In the genomic region with DNA sequence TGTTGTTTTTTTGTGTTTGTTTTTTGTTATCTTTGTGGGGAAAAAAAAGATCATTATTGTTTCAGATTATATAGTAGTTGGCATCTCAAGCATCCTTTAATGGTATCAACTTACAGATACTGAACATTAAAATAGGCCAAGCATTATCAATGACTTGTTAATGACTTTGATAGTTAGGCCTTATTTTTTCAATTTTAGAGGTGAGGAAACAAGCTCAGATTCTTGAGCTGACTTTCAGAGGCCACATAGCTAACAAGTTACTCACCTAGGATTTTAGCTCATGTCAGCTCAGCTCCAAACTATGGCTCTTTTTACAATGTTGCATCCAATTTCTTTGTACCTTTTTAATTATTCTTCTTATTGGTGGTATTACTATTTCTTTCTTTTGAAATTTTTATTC, we compare ENCODE assay signal across 11 cellular contexts. TPM values are rescaled to one million over a fixed set of nuclear protein-coding genes. Genes with fewer than 3 reads are reported as not detected.
DNase-seq lines count a peak whose midpoint lies in the region; ATAC-seq, FAIRE-seq and TF ChIP-seq lines count a peak whose summit lies in the region.
"Had no signal": no experiment of that assay in that cellular context is flagged by ENCODE, and none has a peak within 500 bp of the region (broad histone marks: within the 10 kb centered on the region; RNA-seq: fewer than 3 reads in every experiment).

No MANE protein-coding gene starts in this region.

- H4K20me1 ChIP-seq in GM23338 (replicated peaks; ENCODE audit: insufficient read depth) (no peaks in the 10 kb centered on the region), hepatocyte (ENCODE audit: insufficient read depth, poor library complexity, severe bottlenecking) (no peaks in the 10 kb centered on the region)

- H3K27me3 ChIP-seq in GM23338 (ENCODE audit: insufficient read depth) (no peaks in the 10 kb centered on the region), hepatocyte (no peaks in the 10 kb centered on the region)

- CTCF ChIA-PET in A549 (lab: Yijun Ruan, JAX): no interaction called here
- CTCF ChIA-PET in activated CD8-positive, alpha-beta T cell treated with anti-CD3 and anti-CD28 coated beads for 36 hours (lab: Charles Lee): interaction anchor here (0.7 to 4.7 kb wide), 7 partner anchors 16 to 145 kb away, joined by 3 to 31 read pairs (median 5); partner anchors contain the start of gene COPS4

- TF ChIP-seq EP300 in A549 (IDR thresholded peaks at IDR 0.05): no peak

- ATAC-seq in A549 (no peak), GM23338 (no peak), GM19463 (IDR thresholded peaks at IDR 0.05; ENCODE audit: unreplicated experiment) (no peak), GM21529 (IDR thresholded peaks at IDR 0.05; ENCODE audit: unreplicated experiment) (no peak)
- ATAC-seq in activated CD8-positive, alpha-beta T cell treated with anti-CD3 and anti-CD28 coated beads for 36 hours: no peak

- FAIRE-seq in A549 (lab: Jason Lieb, UNC): no peak

- H3K4me1 ChIP-seq in A549 (peaks cover 21% of the 10 kb centered on the region), GM23338 (ENCODE audit: insufficient read depth) (peaks cover 20% of the 10 kb centered on the region), hepatocyte (ENCODE audit: insufficient read depth) (peaks cover 4% of the 10 kb centered on the region)

- no peak for TF ChIP-seq CTCF in A549 (IDR thresholded peaks at IDR 0.05)
- no peak for TF ChIP-seq CTCF in GM23338 (conservative IDR thresholded peaks at IDR 0.05; ENCODE audit: low read depth in 2 of 2)
- TF ChIP-seq CTCF in activated CD8-positive, alpha-beta T cell treated with anti-CD3 and anti-CD28 coated beads for 36 hours (IDR thresholded peaks at IDR 0.05): no peak
- TF ChIP-seq CTCF in hepatocyte (IDR thresholded peaks at IDR 0.05; ENCODE audit: poor library complexity): no peak

- H3K4me3 ChIP-seq in A549 (no peak overlapping the region), GM23338 (no peak overlapping the region), hepatocyte (no peak overlapping the region)
- H3K4me3 ChIP-seq: lung had no signal

- peaks cover 21% of the 10 kb centered on the region for H3K4me1 Mint-ChIP-seq in GM23338
- peaks cover 37% of the 10 kb centered on the region for H3K4me1 Mint-ChIP-seq in activated CD8-positive, alpha-beta T cell treated with anti-CD3 and anti-CD28 coated beads for 36 hours (ENCODE audit: low read depth)

- TF ChIP-seq RAD21 in A549 (conservative IDR thresholded peaks at IDR 0.05 in 1 of 2, IDR thresholded peaks at IDR 0.05 in 1 of 2): no peak

- no peak overlapping the region for H3K4me3 Mint-ChIP-seq in GM23338
- H3K4me3 Mint-ChIP-seq in activated CD8-positive, alpha-beta T cell treated with anti-CD3 and anti-CD28 coated beads for 36 hours: peak overlapping the region; percentile 84

- H3K9me2 ChIP-seq in GM23338 (ENCODE audit: insufficient read depth): no peaks in the 10 kb centered on the region
- no peaks in the 10 kb centered on the region for H3K9me2 ChIP-seq in hepatocyte (replicated peaks; ENCODE audit: insufficient read depth)

- H3K27me3 Mint-ChIP-seq in GM23338 (ENCODE audit: insufficient read depth, low read depth, poor library complexity): peaks cover 4% of the 10 kb centered on the region
- no peaks in the 10 kb centered on the region for H3K27me3 Mint-ChIP-seq in activated CD8-positive, alpha-beta T cell treated with anti-CD3 and anti-CD28 coated beads for 36 hours

- H3K27ac ChIP-seq in A549 (no peak overlapping the region), GM23338 (ENCODE audit: low read depth) (no peak overlapping the region), hepatocyte (peak overlapping the region; percentile 64)

- no peaks in the 10 kb centered on the region for H3K9me3 Mint-ChIP-seq in GM23338
- H3K9me3 Mint-ChIP-seq in activated CD8-positive, alpha-beta T cell treated with anti-CD3 and anti-CD28 coated beads for 36 hours: no peaks in the 10 kb centered on the region

- no peak overlapping the region for H3K27ac Mint-ChIP-seq in GM23338
- H3K27ac Mint-ChIP-seq in activated CD8-positive, alpha-beta T cell treated with anti-CD3 and anti-CD28 coated beads for 36 hours: peak overlapping the region; percentile 95

- no peak overlapping the region for H2AFZ ChIP-seq in GM23338
- no peak overlapping the region for H2AFZ ChIP-seq in hepatocyte

- no peaks in the 10 kb centered on the region for H3K9me3 ChIP-seq in A549
- no peaks in the 10 kb centered on the region for H3K9me3 ChIP-seq in hepatocyte (ENCODE audit: low read depth)

- intact Hi-C loops in activated CD8-positive, alpha-beta T cell treated with anti-CD3 and anti-CD28 coated beads for 36 hours (cut with micrococcal nuclease): loop anchor here (1.0 to 10.0 kb wide), 4 partner anchors 43 to 210 kb away; partner anchors contain the start of gene THAP9

- H3K4me2 ChIP-seq in A549 (peak overlapping the region; percentile 37), GM23338 (peak overlapping the region; percentile 23), hepatocyte (no peak overlapping the region)

- no peak for DNase-seq in A549 (ENCODE audit: low read depth in 1 of 2, low spot score in 1 of 2)
- peak; percentile 6 for DNase-seq in GM23338 (ENCODE audit: low spot score)
- DNase-seq in activated CD8-positive, alpha-beta T cell treated with anti-CD3 and anti-CD28 coated beads for 36 hours: no peak
- no peak for DNase-seq in hepatocyte (ENCODE audit: low spot score)
- DNase-seq in RPMI8226: no peak
- no peak for DNase-seq in NCI-H1694 (lab: John Stamatoyannopoulos, UW)
- DNase-seq: activated CD4-positive, CD25-positive, alpha-beta regulatory T cell; dermis blood vessel endothelial cell had no signal

- H3K36me3 ChIP-seq in GM23338 (ENCODE audit: insufficient read depth) (no peaks in the 10 kb centered on the region), hepatocyte (replicated peaks; ENCODE audit: insufficient read depth, low read depth) (no peaks in the 10 kb centered on the region)

- no peaks in the 10 kb centered on the region for H3K79me2 ChIP-seq in GM23338 (replicated peaks; ENCODE audit: insufficient read depth)
- no peaks in the 10 kb centered on the region for H3K79me2 ChIP-seq in hepatocyte

- POLR2A ChIA-PET in A549 (lab: Yijun Ruan, JAX): interaction anchor here (1.0 kb wide), 1 partner anchor 169 kb away, joined by 4 read pairs; the partner anchor contains the start of gene COQ2
- POLR2A ChIA-PET in activated CD8-positive, alpha-beta T cell treated with anti-CD3 and anti-CD28 coated beads for 36 hours (lab: Charles Lee): interaction anchor here (0.6 to 2.7 kb wide), 3 partner anchors 11 to 68 kb away, joined by 4 to 13 read pairs (median 9); no protein-coding TSS in a partner anchor

- TF ChIP-seq POLR2A in A549 (IDR thresholded peaks at IDR 0.05; ENCODE audit: low read length): no peak

- no peaks in the 10 kb centered on the region for H3K36me3 Mint-ChIP-seq in GM23338 (ENCODE audit: low read depth)
- peaks cover 18% of the 10 kb centered on the region for H3K36me3 Mint-ChIP-seq in activated CD8-positive, alpha-beta T cell treated with anti-CD3 and anti-CD28 coated beads for 36 hours (ENCODE audit: low read depth)

- H3F3A ChIP-seq in GM23338 (replicated peaks; ENCODE audit: low read depth): no peaks in the 10 kb centered on the region

TF ChIP-seq in A549, 52 proteins besides CTCF, POLR2A, EP300 and RAD21 (continues in another document):
- TF ChIP-seq MYC (IDR thresholded peaks at IDR 0.05; ENCODE audit: borderline replicate concordance, low read length): no peak
- TF ChIP-seq RNF2 (IDR thresholded peaks at IDR 0.05; ENCODE audit: borderline replicate concordance, low read depth): no peak
- TF ChIP-seq CBX2 (IDR thresholded peaks at IDR 0.05; ENCODE audit: borderline replicate concordance, low read depth): no peak
- TF ChIP-seq EHMT2 (IDR thresholded peaks at IDR 0.05; ENCODE audit: low read depth): no peak
- no peak for TF ChIP-seq KDM5A (IDR thresholded peaks at IDR 0.05)
- TF ChIP-seq ELK1 (IDR thresholded peaks at IDR 0.05; ENCODE audit: low read depth, low read length): no peak
- TF ChIP-seq FOXS1 (CRISPR knock-in tag; IDR thresholded peaks at IDR 0.05): no peak

TF ChIP-seq in GM23338, 12 proteins besides CTCF, POLR2A, EP300 and RAD21 (continues in another document):
- TF ChIP-seq JUNB (IDR thresholded peaks at IDR 0.05; ENCODE audit: unreplicated experiment) (no peak), EZH2 (IDR thresholded peaks at IDR 0.05; ENCODE audit: low read depth, unreplicated experiment) (no peak), CREB1 (CRISPR knock-in tag; IDR thresholded peaks at IDR 0.05; ENCODE audit: low read depth) (no peak), STAT1 (IDR thresholded peaks at IDR 0.05; ENCODE audit: unreplicated experiment) (no peak)
- TF ChIP-seq, protein P1, sequence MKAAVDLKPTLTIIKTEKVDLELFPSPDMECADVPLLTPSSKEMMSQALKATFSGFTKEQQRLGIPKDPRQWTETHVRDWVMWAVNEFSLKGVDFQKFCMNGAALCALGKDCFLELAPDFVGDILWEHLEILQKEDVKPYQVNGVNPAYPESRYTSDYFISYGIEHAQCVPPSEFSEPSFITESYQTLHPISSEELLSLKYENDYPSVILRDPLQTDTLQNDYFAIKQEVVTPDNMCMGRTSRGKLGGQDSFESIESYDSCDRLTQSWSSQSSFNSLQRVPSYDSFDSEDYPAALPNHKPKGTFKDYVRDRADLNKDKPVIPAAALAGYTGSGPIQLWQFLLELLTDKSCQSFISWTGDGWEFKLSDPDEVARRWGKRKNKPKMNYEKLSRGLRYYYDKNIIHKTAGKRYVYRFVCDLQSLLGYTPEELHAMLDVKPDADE (IDR thresholded peaks at IDR 0.05): no peak

RNA-seq across cellular contexts. Expression of gene PLAC8, which starts 0.5 kb away (rescaled TPM):
- polyA plus RNA-seq in A549 (2011; rRNA removed) (8.0 and 8.2 TPM in 2 replicates), A549 (2017; fragmentation: RNase III; extraction: RNeasy Plus Mini Kit Qiagen cat#74134 plus additional on column Dnase treatment) (1.6 to 1.7 TPM (median 1.7 TPM) in 3 replicates), GM23338 (2016; fragmentation: Nextera tagmentation; extraction: Ambion mirVana) (1.2 and 1.6 TPM in 2 replicates), hepatocyte (6.9 and 14.2 TPM in 2 replicates)
- polyA plus RNA-seq in A549 (2012; cell fraction: cytosol; rRNA removed): 4.4 TPM in 2 replicates
- 1.4 and 2.5 TPM in 2 replicates for polyA plus RNA-seq in A549 (2012; cell fraction: nucleus; rRNA removed)
- polyA minus RNA-seq in A549 (2011; rRNA and poly(A)+ RNA removed): 2.2 and 2.8 TPM in 2 replicates
- total RNA-seq in GM23338 (2014; rRNA removed; shearing (Covaris generic)): 0.83 and 1.9 TPM in 2 replicates
- 100 to 1,000 TPM in 1 of 2 experiments, 10 to 100 TPM in 1; 88.7 to 101 TPM for total RNA-seq in activated CD8-positive, alpha-beta T cell treated with anti-CD3 and anti-CD28 coated beads for 36 hours
- 16.6 and 24.4 TPM in 2 replicates for total RNA-seq in hepatocyte
